In genomic region chr2:17506736-17507616, GRCh38 we compare ENCODE assay signal across 1 cellular context.
A peak's percentile ranks its signal among the peaks of the same experiment; 100 is the strongest.
TF ChIP-seq lines count a peak whose summit lies in the region.

No MANE protein-coding gene starts in this region.

TF ChIP-seq in HCT116, 20 proteins besides CTCF, POLR2A, EP300 and RAD21 (continued from another document):
- no peak for TF ChIP-seq REST (IDR thresholded peaks at IDR 0.05; ENCODE audit: low read depth)
- no peak for TF ChIP-seq EZH2phosphoT487 (IDR thresholded peaks at IDR 0.05; ENCODE audit: borderline replicate concordance)
- no peak for TF ChIP-seq YY1 (IDR thresholded peaks at IDR 0.05; ENCODE audit: extremely low read depth, insufficient replicate concordance, low read depth, low read length)
- no peak for TF ChIP-seq POLR2AphosphoS5 (IDR thresholded peaks at IDR 0.05; ENCODE audit: low read depth, low read length)
- peak; percentile 64 for TF ChIP-seq FOSL1 (IDR thresholded peaks at IDR 0.05; ENCODE audit: low read depth)
- TF ChIP-seq ELF1 (IDR thresholded peaks at IDR 0.05; ENCODE audit: borderline replicate concordance, low read depth): peak; percentile 2; the same call in 1 of the 2 replicates
- TF ChIP-seq, protein P1, sequence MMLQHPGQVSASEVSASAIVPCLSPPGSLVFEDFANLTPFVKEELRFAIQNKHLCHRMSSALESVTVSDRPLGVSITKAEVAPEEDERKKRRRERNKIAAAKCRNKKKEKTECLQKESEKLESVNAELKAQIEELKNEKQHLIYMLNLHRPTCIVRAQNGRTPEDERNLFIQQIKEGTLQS (IDR thresholded peaks at IDR 0.05): no peak
- TF ChIP-seq EZH2 (IDR thresholded peaks at IDR 0.05): no peak
- TF ChIP-seq SP1 (IDR thresholded peaks at IDR 0.05; ENCODE audit: low read depth): peak; percentile 87
